Comparison of ENCODE assay signal across 1 cellular context in the genomic region with DNA sequence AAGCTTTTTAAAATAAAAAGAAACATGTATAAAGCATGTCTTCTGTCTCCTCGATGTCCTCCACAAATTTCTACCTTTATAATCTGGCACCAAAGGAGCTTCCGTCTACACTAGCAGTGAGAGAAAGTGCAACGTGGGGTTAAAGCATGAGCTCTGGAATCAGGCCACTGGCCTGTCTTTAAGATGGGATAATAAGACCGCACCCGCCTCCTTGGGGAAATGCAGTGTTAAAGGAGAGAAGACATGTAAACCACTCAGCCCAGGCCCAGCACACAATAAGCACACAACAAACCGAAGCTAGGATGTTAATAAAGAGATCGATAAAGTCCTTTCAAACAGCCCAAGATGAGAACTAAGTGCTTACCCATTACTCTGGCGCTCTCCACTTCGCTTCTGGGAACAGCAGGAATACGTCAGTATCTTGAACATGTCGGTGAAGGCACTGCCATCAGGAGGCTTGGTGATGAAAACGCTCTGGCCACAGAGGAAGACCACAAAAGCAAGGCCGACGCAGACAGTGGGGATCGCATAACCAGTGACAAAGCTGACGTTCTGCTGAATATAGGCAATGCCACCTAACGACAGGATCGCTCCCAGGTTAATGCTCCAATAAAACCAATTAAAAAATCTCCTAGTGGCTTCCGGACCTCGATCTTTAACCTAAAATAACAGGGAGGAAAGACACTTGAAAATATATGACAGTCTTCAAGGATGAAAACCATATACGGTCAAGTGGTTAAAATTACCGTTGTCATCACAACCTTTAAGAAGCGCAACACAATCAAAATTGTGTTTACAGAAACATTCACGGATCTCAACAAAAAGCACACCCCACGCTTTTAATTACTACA.
TF ChIP-seq lines count a peak whose summit lies in the region.

No MANE protein-coding gene starts in this region.

TF ChIP-seq in SK-N-SH treated with all-trans-retinoic acid at 6 μM for 48 hours, 23 proteins besides CTCF, POLR2A, EP300 and RAD21:
- TF ChIP-seq ZNF70 (CRISPR knock-in tag; IDR thresholded peaks at IDR 0.05) (no peak), ZC3H10 (CRISPR knock-in tag; IDR thresholded peaks at IDR 0.05) (no peak), GLIS3 (CRISPR knock-in tag; IDR thresholded peaks at IDR 0.05) (no peak), ZNF565 (CRISPR knock-in tag; conservative IDR thresholded peaks at IDR 0.05; ENCODE audit: low read depth) (no peak), BACH2 (CRISPR knock-in tag; IDR thresholded peaks at IDR 0.05; ENCODE audit: borderline replicate concordance) (no peak), CREB5 (CRISPR knock-in tag; IDR thresholded peaks at IDR 0.05; ENCODE audit: low read depth) (no peak), ESRRG (CRISPR knock-in tag; IDR thresholded peaks at IDR 0.05) (no peak), SNAI2 (CRISPR knock-in tag; IDR thresholded peaks at IDR 0.05) (no peak), CSDC2 (CRISPR knock-in tag; IDR thresholded peaks at IDR 0.05) (no peak)
- TF ChIP-seq, protein P1, sequence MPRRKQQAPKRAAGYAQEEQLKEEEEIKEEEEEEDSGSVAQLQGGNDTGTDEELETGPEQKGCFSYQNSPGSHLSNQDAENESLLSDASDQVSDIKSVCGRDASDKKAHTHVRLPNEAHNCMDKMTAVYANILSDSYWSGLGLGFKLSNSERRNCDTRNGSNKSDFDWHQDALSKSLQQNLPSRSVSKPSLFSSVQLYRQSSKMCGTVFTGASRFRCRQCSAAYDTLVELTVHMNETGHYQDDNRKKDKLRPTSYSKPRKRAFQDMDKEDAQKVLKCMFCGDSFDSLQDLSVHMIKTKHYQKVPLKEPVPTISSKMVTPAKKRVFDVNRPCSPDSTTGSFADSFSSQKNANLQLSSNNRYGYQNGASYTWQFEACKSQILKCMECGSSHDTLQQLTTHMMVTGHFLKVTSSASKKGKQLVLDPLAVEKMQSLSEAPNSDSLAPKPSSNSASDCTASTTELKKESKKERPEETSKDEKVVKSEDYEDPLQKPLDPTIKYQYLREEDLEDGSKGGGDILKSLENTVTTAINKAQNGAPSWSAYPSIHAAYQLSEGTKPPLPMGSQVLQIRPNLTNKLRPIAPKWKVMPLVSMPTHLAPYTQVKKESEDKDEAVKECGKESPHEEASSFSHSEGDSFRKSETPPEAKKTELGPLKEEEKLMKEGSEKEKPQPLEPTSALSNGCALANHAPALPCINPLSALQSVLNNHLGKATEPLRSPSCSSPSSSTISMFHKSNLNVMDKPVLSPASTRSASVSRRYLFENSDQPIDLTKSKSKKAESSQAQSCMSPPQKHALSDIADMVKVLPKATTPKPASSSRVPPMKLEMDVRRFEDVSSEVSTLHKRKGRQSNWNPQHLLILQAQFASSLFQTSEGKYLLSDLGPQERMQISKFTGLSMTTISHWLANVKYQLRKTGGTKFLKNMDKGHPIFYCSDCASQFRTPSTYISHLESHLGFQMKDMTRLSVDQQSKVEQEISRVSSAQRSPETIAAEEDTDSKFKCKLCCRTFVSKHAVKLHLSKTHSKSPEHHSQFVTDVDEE (CRISPR knock-in tag; IDR thresholded peaks at IDR 0.05) = no peak
TF ChIP-seq in SK-N-SH treated with all-trans-retinoic acid at 6 μM for 48 hours: peak in this region for 0.
